Comparison of ENCODE assay signal across 31 cellular contexts in genomic region chr15:71517751-71518150, GRCh38.
"Had no signal": no experiment of that assay in that cellular context is flagged by ENCODE, and none has a peak within 500 bp of the region (broad histone marks: within the 10 kb centered on the region; RNA-seq: fewer than 3 reads in every experiment).

No MANE protein-coding gene starts in this region.

- H3K9me3 ChIP-seq: adrenal gland, body of pancreas, gastrocnemius medialis had no signal

- H3K9me3 Mint-ChIP-seq: activated B cell treated with CpG ODN at 0.5 μM for 24 hours; activated CD8-positive, alpha-beta T cell treated with anti-CD3 and anti-CD28 coated beads for 36 hours; activated naive CD4-positive, alpha-beta T cell treated with anti-CD3 and anti-CD28 coated beads for 36 hours; activated naive CD4-positive, alpha-beta T cell treated with anti-CD3 and anti-CD28 coated beads, Interleukin-2, amount 50 U/mL, for 24 hours; activated naive CD8-positive, alpha-beta T cell treated with anti-CD3 and anti-CD28 coated beads for 36 hours; activated naive CD8-positive, alpha-beta T cell treated with anti-CD3 and anti-CD28 coated beads, Interleukin-2, amount 50 U/mL, for 24 hours; activated T-cell treated with anti-CD3 and anti-CD28 coated beads, Interleukin-2, amount 50 U/mL, for 4 hours; activated T-helper 17 cell treated with anti-CD3 and anti-CD28 coated beads, Interleukin-2, amount 50 U/mL, for 72 hours; central memory CD8-positive, alpha-beta T cell; dendritic cell treated with granulocyte-macrophage colony-stimulating factor and Interleukin-4, amounts not matched to agents 40 ng/mL and 50 ng/mL, for 4 days; endodermal cell had no signal

- H3K4me3 ChIP-seq: adrenal gland, body of pancreas, cardiac muscle cell, coronary artery, dorsolateral prefrontal cortex, gastrocnemius medialis had no signal

- H3K27ac Mint-ChIP-seq: activated B cell treated with CpG ODN at 0.5 μM for 24 hours; activated CD8-positive, alpha-beta T cell treated with anti-CD3 and anti-CD28 coated beads for 36 hours; activated naive CD4-positive, alpha-beta T cell treated with anti-CD3 and anti-CD28 coated beads for 36 hours; activated naive CD4-positive, alpha-beta T cell treated with anti-CD3 and anti-CD28 coated beads, Interleukin-2, amount 50 U/mL, for 24 hours; activated naive CD8-positive, alpha-beta T cell treated with anti-CD3 and anti-CD28 coated beads for 36 hours; activated naive CD8-positive, alpha-beta T cell treated with anti-CD3 and anti-CD28 coated beads, Interleukin-2, amount 50 U/mL, for 24 hours; activated T-helper 17 cell treated with anti-CD3 and anti-CD28 coated beads, Interleukin-2, amount 50 U/mL, for 72 hours; dendritic cell treated with granulocyte-macrophage colony-stimulating factor and Interleukin-4, amounts not matched to agents 40 ng/mL and 50 ng/mL, for 4 days; endodermal cell had no signal

- ATAC-seq: activated CD4-positive, CD25-positive, alpha-beta regulatory T cell treated with anti-CD3 and anti-CD28 coated beads, Interleukin-2, amount 50 U/mL, for 24 hours; activated CD8-positive, alpha-beta T cell treated with anti-CD3 and anti-CD28 coated beads for 36 hours; activated naive CD8-positive, alpha-beta T cell treated with anti-CD3 and anti-CD28 coated beads, Interleukin-2, amount 50 U/mL, for 24 hours; activated T-cell treated with anti-CD3 and anti-CD28 coated beads, Interleukin-2, amount 50 U/mL, for 4 hours; activated T-helper 17 cell treated with anti-CD3 and anti-CD28 coated beads, Interleukin-2, amount 50 U/mL, for 72 hours; body of pancreas; esophagus mucosa; foreskin keratinocyte; gastrocnemius medialis had no signal

- H3K27me3 ChIP-seq: adrenal gland, body of pancreas, cardiac muscle cell, foreskin keratinocyte, gastrocnemius medialis had no signal

- H3K36me3 ChIP-seq: adrenal gland, cardiac muscle cell, gastrocnemius medialis had no signal

- H3K4me3 Mint-ChIP-seq: activated B cell treated with CpG ODN at 0.5 μM for 24 hours; activated CD8-positive, alpha-beta T cell treated with anti-CD3 and anti-CD28 coated beads for 36 hours; activated naive CD4-positive, alpha-beta T cell treated with anti-CD3 and anti-CD28 coated beads for 36 hours; activated naive CD4-positive, alpha-beta T cell treated with anti-CD3 and anti-CD28 coated beads, Interleukin-2, amount 50 U/mL, for 24 hours; activated naive CD8-positive, alpha-beta T cell treated with anti-CD3 and anti-CD28 coated beads for 36 hours; activated naive CD8-positive, alpha-beta T cell treated with anti-CD3 and anti-CD28 coated beads, Interleukin-2, amount 50 U/mL, for 24 hours; activated T-cell treated with anti-CD3 and anti-CD28 coated beads, Interleukin-2, amount 50 U/mL, for 4 hours; activated T-helper 17 cell treated with anti-CD3 and anti-CD28 coated beads, Interleukin-2, amount 50 U/mL, for 72 hours; central memory CD8-positive, alpha-beta T cell; dendritic cell treated with granulocyte-macrophage colony-stimulating factor and Interleukin-4, amounts not matched to agents 40 ng/mL and 50 ng/mL, for 4 days; endodermal cell had no signal

- H3K4me1 Mint-ChIP-seq: activated B cell treated with CpG ODN at 0.5 μM for 24 hours; activated naive CD4-positive, alpha-beta T cell treated with anti-CD3 and anti-CD28 coated beads, Interleukin-2, amount 50 U/mL, for 24 hours; activated naive CD8-positive, alpha-beta T cell treated with anti-CD3 and anti-CD28 coated beads for 36 hours; activated naive CD8-positive, alpha-beta T cell treated with anti-CD3 and anti-CD28 coated beads, Interleukin-2, amount 50 U/mL, for 24 hours; activated T-helper 17 cell treated with anti-CD3 and anti-CD28 coated beads, Interleukin-2, amount 50 U/mL, for 72 hours; central memory CD8-positive, alpha-beta T cell had no signal

- DNase-seq: activated B cell treated with CpG ODN at 0.5 μM for 24 hours; activated CD4-positive, alpha-beta T cell treated with anti-CD3 and anti-CD28 coated beads for 48 hours; activated CD4-positive, alpha-beta T cell treated with anti-CD3 and anti-CD28 coated beads, Interleukin-2, amount 50 U/mL, for 1 hour; activated CD4-positive, alpha-beta T cell treated with anti-CD3 and anti-CD28 coated beads, Interleukin-2, amount 50 U/mL, for 48 hours; activated CD8-positive, alpha-beta memory T cell treated with anti-CD3 and anti-CD28 coated beads for 24 hours; activated CD8-positive, alpha-beta T cell treated with anti-CD3 and anti-CD28 coated beads for 36 hours; activated effector memory CD4-positive, alpha-beta T cell treated with Interleukin-2 at 50 U/mL for 16 hours; activated gamma-delta T cell treated with Interleukin-2 at 50 U/mL for 16 hours; activated naive CD4-positive, alpha-beta T cell treated with anti-CD3 and anti-CD28 coated beads for 36 hours; activated naive CD8-positive, alpha-beta T cell treated with anti-CD3 and anti-CD28 coated beads for 36 hours; activated naive CD8-positive, alpha-beta T cell treated with anti-CD3 and anti-CD28 coated beads, Interleukin-2, amount 50 U/mL, for 24 hours; activated T-cell treated with anti-CD3 and anti-CD28 coated beads, Interleukin-2, amount 50 U/mL, for 4 hours; adrenal gland; amygdala; aorta; body of pancreas; dorsolateral prefrontal cortex; effector memory CD4-positive, alpha-beta T cell; endodermal cell; foreskin keratinocyte; gastrocnemius medialis; T-helper 2 cell had no signal

- H3K36me3 Mint-ChIP-seq: activated naive CD4-positive, alpha-beta T cell treated with anti-CD3 and anti-CD28 coated beads, Interleukin-2, amount 50 U/mL, for 24 hours; activated naive CD8-positive, alpha-beta T cell treated with anti-CD3 and anti-CD28 coated beads for 36 hours had no signal

- H3K27ac ChIP-seq: adrenal gland, body of pancreas, cardiac muscle cell, coronary artery, foreskin keratinocyte, gastrocnemius medialis, VCaP had no signal
